8 cellular contexts compared by ENCODE assay signal in genomic region chr21:45880097-45881068, GRCh38.
DNase-seq lines count a peak whose midpoint lies in the region; ATAC-seq, FAIRE-seq and TF ChIP-seq lines count a peak whose summit lies in the region.

No MANE protein-coding gene starts in this region.

- H3K79me1 ChIP-seq in H1 (ENCODE audit: low read depth, low read length) = no peaks in the 10 kb centered on the region

- H3K36me3 Mint-ChIP-seq in activated CD8-positive, alpha-beta T cell treated with anti-CD3 and anti-CD28 coated beads for 36 hours (ENCODE audit: low read depth) = no peaks in the 10 kb centered on the region
- no peaks in the 10 kb centered on the region for H3K36me3 Mint-ChIP-seq in mesothelial cell of epicardium

- H3K4me2 ChIP-seq in GM23248 (ENCODE audit: unreplicated experiment) (no peak overlapping the region), H1 (ENCODE audit: insufficient read depth in 1 of 2, low read depth in 2 of 2, low read length in 2 of 2) (no peak overlapping the region)

- H3K27me3 Mint-ChIP-seq in activated CD8-positive, alpha-beta T cell treated with anti-CD3 and anti-CD28 coated beads for 36 hours = peaks cover 10% of the 10 kb centered on the region
- peaks cover 5% of the 10 kb centered on the region for H3K27me3 Mint-ChIP-seq in mesothelial cell of epicardium (ENCODE audit: low read depth)

- no peak overlapping the region for H4K8ac ChIP-seq in H1 (ENCODE audit: extremely low read depth, insufficient read depth, low read length)

- TF ChIP-seq POLR2A in H1 (IDR thresholded peaks at IDR 0.05; ENCODE audit: control extremely low read depth in 1 of 2, low read depth in 2 of 2, low read length in 2 of 2) = no peak

- H3K23me2 ChIP-seq in H1 (ENCODE audit: low read depth, low read length) = no peaks in the 10 kb centered on the region

- H2BK120ac ChIP-seq in H1 (replicated peaks; ENCODE audit: low read depth, low read length) = no peak overlapping the region

- peaks cover 37% of the 10 kb centered on the region for H3K4me1 Mint-ChIP-seq in activated CD8-positive, alpha-beta T cell treated with anti-CD3 and anti-CD28 coated beads for 36 hours (ENCODE audit: low read depth)
- H3K4me1 Mint-ChIP-seq in mesothelial cell of epicardium = peaks cover 33% of the 10 kb centered on the region

- H2BK15ac ChIP-seq in H1 (ENCODE audit: low read length) = no peak overlapping the region

- H3K27ac ChIP-seq in GM23248 (no peak overlapping the region), H1 (ENCODE audit: low read depth, low read length) (no peak overlapping the region)

- no peaks in the 10 kb centered on the region for H3K36me3 ChIP-seq in GM23248 (ENCODE audit: low read depth)
- H3K36me3 ChIP-seq in H1 (ENCODE audit: control insufficient read depth in 2 of 4, insufficient read depth in 4 of 4, low read length in 3 of 4) = no peaks in the 10 kb centered on the region

- H3K4ac ChIP-seq in H1 (replicated peaks; ENCODE audit: insufficient read length, low read depth, low read length) = no peak overlapping the region

- H3K79me2 ChIP-seq in GM23248 (ENCODE audit: insufficient read depth) (no peaks in the 10 kb centered on the region), H1 (ENCODE audit: control insufficient read depth in 1 of 2, insufficient read depth in 2 of 2, low read length in 2 of 2) (no peaks in the 10 kb centered on the region)

- no peaks in the 10 kb centered on the region for H3K9me3 Mint-ChIP-seq in activated CD8-positive, alpha-beta T cell treated with anti-CD3 and anti-CD28 coated beads for 36 hours
- H3K9me3 Mint-ChIP-seq in mesothelial cell of epicardium = no peaks in the 10 kb centered on the region

- in situ Hi-C loops in GM23248 (cut with MboI) = no loop called here

- H3K14ac ChIP-seq in H1 (ENCODE audit: insufficient read length) = no peak overlapping the region

- H3K4me1 ChIP-seq in GM23248 (ENCODE audit: insufficient read depth) (peaks cover 11% of the 10 kb centered on the region), H1 (replicated peaks in 1 of 4; ENCODE audit: control insufficient read depth in 3 of 4, insufficient read depth in 4 of 4, low read length in 3 of 4) (no peaks in the 10 kb centered on the region; a peak in 2 of 7 replicates)

- no peak overlapping the region for H4K91ac ChIP-seq in H1 (replicated peaks; ENCODE audit: insufficient read length, low read length)

- H2BK20ac ChIP-seq in H1 (ENCODE audit: low read length) = no peak overlapping the region

- no peak overlapping the region for H3K18ac ChIP-seq in H1 (ENCODE audit: extremely low read depth, low read length)

- intact Hi-C loops in activated CD8-positive, alpha-beta T cell treated with anti-CD3 and anti-CD28 coated beads for 36 hours (cut with micrococcal nuclease) = no loop called here

- no peak overlapping the region for H3K23ac ChIP-seq in H1 (ENCODE audit: insufficient read length)

- H2BK5ac ChIP-seq in H1 (ENCODE audit: low read depth, low read length) = no peak overlapping the region

- H2AK5ac ChIP-seq in H1 (ENCODE audit: low read depth, low read length) = no peak overlapping the region

- peak; percentile 68 for TF ChIP-seq CTCF in AG04449 (IDR thresholded peaks at IDR 0.05; ENCODE audit: insufficient read depth, low read length, missing control alignments)
- peak; percentile 79 for TF ChIP-seq CTCF in activated CD8-positive, alpha-beta T cell treated with anti-CD3 and anti-CD28 coated beads for 36 hours (IDR thresholded peaks at IDR 0.05)
- TF ChIP-seq CTCF in H1 (IDR thresholded peaks at IDR 0.05; ENCODE audit: control extremely low read depth in 1 of 3, insufficient read depth in 1 of 3, low read depth in 1 of 3, low read length in 3 of 3) = peak; percentile 68 to 94 (median 84)
- peak; percentile 75 for TF ChIP-seq CTCF in mesothelial cell of epicardium (IDR thresholded peaks at IDR 0.05; ENCODE audit: unreplicated experiment)

- H3K9me3 ChIP-seq in GM23248 (ENCODE audit: low read depth) (no peaks in the 10 kb centered on the region), H1 (ENCODE audit: insufficient read depth in 2 of 2, low read depth in 1 of 2, low read length in 1 of 2) (no peaks in the 10 kb centered on the region)

- H4K20me1 ChIP-seq in GM23248 (ENCODE audit: insufficient read depth) (no peaks in the 10 kb centered on the region), H1 (replicated peaks in 1 of 2; ENCODE audit: control insufficient read depth in 1 of 2, insufficient read depth in 2 of 2, low read length in 2 of 2) (no peaks in the 10 kb centered on the region)

- peak overlapping the region; percentile 63 for H3K27ac Mint-ChIP-seq in activated CD8-positive, alpha-beta T cell treated with anti-CD3 and anti-CD28 coated beads for 36 hours
- H3K27ac Mint-ChIP-seq in mesothelial cell of epicardium = no peak overlapping the region

- H2BK12ac ChIP-seq in H1 (ENCODE audit: low read depth, low read length) = peak overlapping the region; percentile 60; the same call in 1 of the 2 replicates

- CTCF ChIA-PET in AG04449 (lab: Yijun Ruan, JAX) (interaction anchor here (0.8 to 4.4 kb wide), 27 partner anchors 8 to 740 kb away, joined by 3 to 27 read pairs (median 5); no protein-coding TSS in a partner anchor), H1 (lab: Charles Lee; ENCODE audit: partially characterized antibody) (interaction anchor here (0.6 to 6.2 kb wide), 34 partner anchors 9 to 740 kb away, joined by 3 to 36 read pairs (median 4); partner anchors contain the start of gene COL6A1)
- CTCF ChIA-PET in activated CD8-positive, alpha-beta T cell treated with anti-CD3 and anti-CD28 coated beads for 36 hours (lab: Charles Lee) = interaction anchor here (0.6 to 2.9 kb wide), 17 partner anchors 8 to 332 kb away, joined by 3 to 23 read pairs (median 4); no protein-coding TSS in a partner anchor

- H3K27me3 ChIP-seq in GM23248 (replicated peaks; ENCODE audit: insufficient read depth) (no peaks in the 10 kb centered on the region), H1 (replicated peaks in 1 of 4; ENCODE audit: control insufficient read depth in 3 of 4, extremely low read depth in 1 of 4, insufficient read depth in 3 of 4, low read length in 3 of 4) (no peaks in the 10 kb centered on the region)

- FAIRE-seq in H1 (lab: Jason Lieb, UNC) = peak; percentile 91

- POLR2A ChIA-PET in AG04449 (lab: Yijun Ruan, JAX) (interaction anchor here (0.6 kb wide), 2 partner anchors 11 to 37 kb away, joined by 3 read pairs; no protein-coding TSS in a partner anchor), H1 (lab: Charles Lee; ENCODE audit: partially characterized antibody) (interaction anchor here (1.1 kb wide), 1 partner anchor 9 kb away, joined by 5 read pairs; no protein-coding TSS in a partner anchor)
- POLR2A ChIA-PET in activated CD8-positive, alpha-beta T cell treated with anti-CD3 and anti-CD28 coated beads for 36 hours (lab: Charles Lee) = interaction anchor here (1.0 to 1.3 kb wide), 2 partner anchors 9 to 11 kb away, joined by 3 read pairs; no protein-coding TSS in a partner anchor

- no peak overlapping the region for H3K4me3 ChIP-seq in AG04449 (ENCODE audit: low read depth, low read length)
- no peak overlapping the region for H3K4me3 ChIP-seq in GM23248
- no peak overlapping the region for H3K4me3 ChIP-seq in H1 (ENCODE audit: extremely low read depth in 1 of 4, insufficient read depth in 2 of 4, low read depth in 3 of 4, low read length in 4 of 4)

- H3K9ac ChIP-seq in GM23248 = no peak overlapping the region
- no peak overlapping the region for H3K9ac ChIP-seq in H1 (replicated peaks in 1 of 4; ENCODE audit: extremely low read depth in 1 of 4, low read depth in 3 of 4, low read length in 3 of 4)

- no peak overlapping the region for H4K5ac ChIP-seq in H1 (ENCODE audit: insufficient read length, low read depth, low read length)

- no peak for TF ChIP-seq EP300 in H1 (IDR thresholded peaks at IDR 0.05; ENCODE audit: borderline replicate concordance in 1 of 2, low read depth in 2 of 2, low read length in 2 of 2)

- H3F3A ChIP-seq in GM23248 (ENCODE audit: insufficient read depth) = peaks cover 4% of the 10 kb centered on the region

- no peak overlapping the region for H3K56ac ChIP-seq in H1 (replicated peaks; ENCODE audit: insufficient read length, low read depth, low read length)

- peak; percentile 52 to 71 for TF ChIP-seq RAD21 in H1 (IDR thresholded peaks at IDR 0.05 in 1 of 2, conservative IDR thresholded peaks at IDR 0.05 in 1 of 2; ENCODE audit: low read depth in 2 of 2, low read length in 2 of 2)

- H3K4me3 Mint-ChIP-seq in activated CD8-positive, alpha-beta T cell treated with anti-CD3 and anti-CD28 coated beads for 36 hours = no peak overlapping the region
- no peak overlapping the region for H3K4me3 Mint-ChIP-seq in mesothelial cell of epicardium

- peak; percentile 95 for ATAC-seq in activated CD8-positive, alpha-beta T cell treated with anti-CD3 and anti-CD28 coated beads for 36 hours
- ATAC-seq in GM18867 (IDR thresholded peaks at IDR 0.05; ENCODE audit: unreplicated experiment) = no peak

- peak overlapping the region; percentile 14; the same call in 1 of the 2 replicates for H2AFZ ChIP-seq in GM23248
- H2AFZ ChIP-seq in H1 (ENCODE audit: low read length) = no peak overlapping the region

- DNase-seq in AG04449 (ENCODE audit: low read depth, low spot score) = no peak
- peak; percentile 87 for DNase-seq in GM23248
- DNase-seq in NCI-H82 (lab: John Stamatoyannopoulos, UW) = peak; percentile 91
- DNase-seq in activated CD8-positive, alpha-beta T cell treated with anti-CD3 and anti-CD28 coated beads for 36 hours = peak; percentile 92
- DNase-seq in H1 (ENCODE audit: low read depth in 1 of 2, low spot score in 2 of 2) = peak; percentile 44 to 88
- DNase-seq in mesothelial cell of epicardium (ENCODE audit: low spot score in 2 of 2, unreplicated experiment in 2 of 2) = peak in 1 of 2 experiments; percentile 62
- peak; percentile 31 to 57 for DNase-seq in stimulated activated CD8-positive, alpha-beta memory T cell treated with anti-CD3 and anti-CD28 coated beads, Interleukin-4, amount 100 ng/mL, for 4 hours (ENCODE audit: low read depth in 2 of 2, low spot score in 1 of 2)

- 57 to 60% methylated on average over 28 to 29 of the region's 29 CpGs for whole genome bisulfite sequencing in GM23248 (ENCODE audit: low coverage in 1 of 2, low lambda C conversion rate in 2 of 2, missing lambda C conversion rate in 2 of 2), 2 experiments
- 69% methylated on average over 25 of the region's 29 CpGs; no CpG with 5 or more reads in 1 of the 2 experiments for WGBS in H1 (ENCODE audit: extremely low coverage in 1 of 2, insufficient coverage in 1 of 2, insufficient read length in 1 of 2, insufficient replicate concordance in 2 of 2, low coverage in 1 of 2, low lambda C conversion rate in 2 of 2, missing lambda C conversion rate in 1 of 2), 2 experiments

- no peaks in the 10 kb centered on the region for H3K9me2 ChIP-seq in GM23248 (ENCODE audit: insufficient read depth)

TF ChIP-seq in H1, 55 proteins besides CTCF, POLR2A, EP300 and RAD21:
- TF ChIP-seq BCL11A (IDR thresholded peaks at IDR 0.05; ENCODE audit: low read depth in 2 of 2, low read length in 2 of 2) (no peak), MAX (IDR thresholded peaks at IDR 0.05) (peak; percentile 69), HDAC6 (IDR thresholded peaks at IDR 0.05; ENCODE audit: low read depth, low read length) (no peak)
